In genomic region chr6:170269873-170270541, GRCh38 we compare ENCODE assay signal across 12 cellular contexts. TPM values are rescaled to one million over a fixed set of nuclear protein-coding genes. Genes with fewer than 3 reads are reported as not detected.
DNase-seq lines count a peak whose midpoint lies in the region; ATAC-seq, FAIRE-seq and TF ChIP-seq lines count a peak whose summit lies in the region.
"Had no signal": no experiment of that assay in that cellular context is flagged by ENCODE, and none has a peak within 500 bp of the region (broad histone marks: within the 10 kb centered on the region; RNA-seq: fewer than 3 reads in every experiment).

No MANE protein-coding gene starts in this region.

- no peak overlapping the region for H3K27ac Mint-ChIP-seq in CD8-positive, alpha-beta T cell
- no peak overlapping the region for H3K27ac Mint-ChIP-seq in endodermal cell
- H3K27ac Mint-ChIP-seq: activated naive CD8-positive, alpha-beta T cell treated with anti-CD3 and anti-CD28 coated beads for 36 hours; IgD-negative memory B cell had no signal

- CTCF ChIA-PET in CD8-positive, alpha-beta T cell (lab: Charles Lee), result no interaction called here
- CTCF ChIA-PET in HEK293 (lab: Yijun Ruan, JAX), result interaction anchor here (0.7 kb wide), 1 partner anchor 113 kb away, joined by 3 read pairs; no protein-coding TSS in a partner anchor

- H3K79me1 ChIP-seq in trophoblast cell (ENCODE audit: low read length), result no peaks in the 10 kb centered on the region

- H3K14ac ChIP-seq in trophoblast cell (ENCODE audit: low read length), result no peak overlapping the region

- no peak overlapping the region for H3K4ac ChIP-seq in trophoblast cell (ENCODE audit: low read depth, low read length)

- FAIRE-seq in RCC 7860 (lab: Jason Lieb, UNC), result no peak
- FAIRE-seq: GM12891, H54 had no signal

- H3K9me3 ChIP-seq in CD8-positive, alpha-beta T cell (ENCODE audit: low read length), result no peaks in the 10 kb centered on the region
- H3K9me3 ChIP-seq in HEK293 (ENCODE audit: control insufficient read depth, insufficient read depth, low read depth, low read length) (no peaks in the 10 kb centered on the region), endodermal cell (ENCODE audit: control insufficient read depth, low read length) (no peaks in the 10 kb centered on the region), trophoblast cell (ENCODE audit: insufficient read depth, low read depth, low read length) (no peaks in the 10 kb centered on the region), gastroesophageal sphincter (no peaks in the 10 kb centered on the region)

- no peak overlapping the region for H3K23ac ChIP-seq in trophoblast cell (ENCODE audit: low read length)

- POLR2A ChIA-PET in CD8-positive, alpha-beta T cell (lab: Charles Lee), result interaction anchor here (3.9 kb wide), 1 partner anchor 21 kb away, joined by 41 read pairs; the partner anchor contains the start of gene DLL1
- POLR2A ChIA-PET in HEK293 (lab: Yijun Ruan, JAX), result no interaction called here

- H3K4me2 ChIP-seq in trophoblast cell (ENCODE audit: low read length), result peak overlapping the region; percentile 41

- H3K4me1 ChIP-seq in CD8-positive, alpha-beta T cell (ENCODE audit: insufficient read depth, low read length), result peaks cover 25% of the 10 kb centered on the region
- H3K4me1 ChIP-seq in HEK293 (ENCODE audit: control insufficient read depth, insufficient read depth, low read length) (no peaks in the 10 kb centered on the region), endodermal cell (ENCODE audit: control insufficient read depth, insufficient read depth, low read length) (peaks cover 8% of the 10 kb centered on the region), trophoblast cell (ENCODE audit: control insufficient read depth in 1 of 2, insufficient read depth in 2 of 2, low read length in 2 of 2) (peaks cover 6 to 10% of the 10 kb centered on the region in 2 experiments), gastroesophageal sphincter (peaks cover 0 to 24% (median 5%) of the 10 kb centered on the region in 3 donors)

- H3K9ac ChIP-seq in endodermal cell (ENCODE audit: extremely low read depth, low read length, poor library complexity, severe bottlenecking) (no peak overlapping the region), trophoblast cell (ENCODE audit: low read length) (no peak overlapping the region)

- no peaks in the 10 kb centered on the region for H3K36me3 ChIP-seq in CD8-positive, alpha-beta T cell (ENCODE audit: insufficient read depth, low read length)
- H3K36me3 ChIP-seq in HEK293 (ENCODE audit: control insufficient read depth in 2 of 2, insufficient read depth in 1 of 2, low read length in 2 of 2) (no peaks in the 10 kb centered on the region), endodermal cell (ENCODE audit: control insufficient read depth, insufficient read depth, low read length) (no peaks in the 10 kb centered on the region), trophoblast cell (ENCODE audit: control insufficient read depth in 1 of 2, insufficient read depth in 2 of 2, low read length in 2 of 2) (no peaks in the 10 kb centered on the region), gastroesophageal sphincter (no peaks in the 10 kb centered on the region)

- no peak for TF ChIP-seq POLR2A in gastroesophageal sphincter (IDR thresholded peaks at IDR 0.05)

- peak overlapping the region; percentile 16 for H3K4me3 Mint-ChIP-seq in CD8-positive, alpha-beta T cell
- H3K4me3 Mint-ChIP-seq in endodermal cell, result no peak overlapping the region

- intact Hi-C loops in CD8-positive, alpha-beta T cell (cut with DNase I, micrococcal nuclease), result no loop called here

- H3K27ac ChIP-seq in CD8-positive, alpha-beta T cell (ENCODE audit: low read depth, low read length), result no peak overlapping the region
- H3K27ac ChIP-seq in HEK293 (ENCODE audit: extremely low read depth, low read depth, low read length) (no peak overlapping the region), endodermal cell (ENCODE audit: low read depth, low read length) (peak overlapping the region; percentile 9), trophoblast cell (ENCODE audit: low read depth, low read length) (no peak overlapping the region), gastroesophageal sphincter (no peak overlapping the region)

- no peak for TF ChIP-seq CTCF in CD8-positive, alpha-beta T cell (IDR thresholded peaks at IDR 0.05)
- TF ChIP-seq CTCF in HEK293 (tag by site-specific recombination; IDR thresholded peaks at IDR 0.05) (no peak), endodermal cell (conservative IDR thresholded peaks at IDR 0.05) (no peak), gastroesophageal sphincter (IDR thresholded peaks at IDR 0.05) (no peak)

- H3K9me3 Mint-ChIP-seq in CD8-positive, alpha-beta T cell, result no peaks in the 10 kb centered on the region
- H3K9me3 Mint-ChIP-seq in endodermal cell, result no peaks in the 10 kb centered on the region
- H3K9me3 Mint-ChIP-seq: IgD-negative memory B cell had no signal

- DNase-seq in CD8-positive, alpha-beta T cell, result no peak
- DNase-seq in endodermal cell, result no peak
- peak in 1 of 2 donors; percentile 12 for DNase-seq in trophoblast cell
- no peak for DNase-seq in RCC 7860 (ENCODE audit: low spot score)
- DNase-seq in hepatic stellate cell (ENCODE audit: low spot score), result no peak
- DNase-seq: activated naive CD8-positive, alpha-beta T cell treated with anti-CD3 and anti-CD28 coated beads for 36 hours; substantia nigra had no signal

- no peak overlapping the region for H2BK5ac ChIP-seq in trophoblast cell (ENCODE audit: low read depth, low read length, poor library complexity)

- no peaks in the 10 kb centered on the region for H3K79me2 ChIP-seq in trophoblast cell (ENCODE audit: control insufficient read depth, insufficient read depth, low read length, poor library complexity)

- no peak for TF ChIP-seq EP300 in gastroesophageal sphincter (IDR thresholded peaks at IDR 0.05)

- H3K27me3 Mint-ChIP-seq in CD8-positive, alpha-beta T cell (ENCODE audit: low read depth), result no peaks in the 10 kb centered on the region
- H3K27me3 Mint-ChIP-seq in endodermal cell (ENCODE audit: insufficient read depth), result peaks cover 26% of the 10 kb centered on the region
- H3K27me3 Mint-ChIP-seq: activated naive CD8-positive, alpha-beta T cell treated with anti-CD3 and anti-CD28 coated beads for 36 hours had no signal

- no peak overlapping the region for H2BK12ac ChIP-seq in trophoblast cell (ENCODE audit: low read length)

- H3K36me3 Mint-ChIP-seq in CD8-positive, alpha-beta T cell, result peaks cover 10% of the 10 kb centered on the region
- no peaks in the 10 kb centered on the region for H3K36me3 Mint-ChIP-seq in endodermal cell (ENCODE audit: low read depth)
- H3K36me3 Mint-ChIP-seq: IgD-negative memory B cell had no signal

- H4K8ac ChIP-seq in trophoblast cell (ENCODE audit: low read depth, low read length), result no peak overlapping the region

- H2AFZ ChIP-seq in trophoblast cell (ENCODE audit: insufficient read depth, low read length, poor library complexity), result no peak overlapping the region

- 89 to 90% methylated on average over 13 to 16 of the region's 16 CpGs for WGBS in endodermal cell (ENCODE audit: insufficient coverage in 1 of 2, insufficient read length in 1 of 2), 2 experiments
- WGBS in trophoblast cell (ENCODE audit: extremely low coverage, insufficient coverage, insufficient read length), result no CpG with 5 or more reads among the region's 16 CpGs
- 78 to 85% methylated on average over 14 to 16 of the region's 16 CpGs for WGBS in gastroesophageal sphincter (ENCODE audit: low coverage in 1 of 2), 2 donors

- H2BK120ac ChIP-seq in trophoblast cell (ENCODE audit: insufficient read depth, low read length, poor library complexity), result no peak overlapping the region

- no peak for ATAC-seq in CD8-positive, alpha-beta T cell
- no peak for ATAC-seq in gastroesophageal sphincter

- H3K4me1 Mint-ChIP-seq in CD8-positive, alpha-beta T cell (ENCODE audit: low read depth), result peaks cover 24% of the 10 kb centered on the region
- peaks cover 32% of the 10 kb centered on the region for H3K4me1 Mint-ChIP-seq in endodermal cell

- H3K18ac ChIP-seq in trophoblast cell (ENCODE audit: low read length), result no peak overlapping the region

- no peak overlapping the region for H2AK5ac ChIP-seq in trophoblast cell (ENCODE audit: low read length)

- H3K27me3 ChIP-seq in CD8-positive, alpha-beta T cell (ENCODE audit: insufficient read depth, low read length), result no peaks in the 10 kb centered on the region
- H3K27me3 ChIP-seq in endodermal cell (ENCODE audit: control insufficient read depth, insufficient read depth, low read length, poor library complexity, severe bottlenecking) (no peaks in the 10 kb centered on the region), trophoblast cell (ENCODE audit: insufficient read depth, low read length) (no peaks in the 10 kb centered on the region), gastroesophageal sphincter (peaks cover 13% of the 10 kb centered on the region)

- H4K91ac ChIP-seq in trophoblast cell (ENCODE audit: low read depth, low read length), result no peak overlapping the region

- no peak overlapping the region for H4K12ac ChIP-seq in trophoblast cell (ENCODE audit: low read depth, low read length)

- H3K4me3 ChIP-seq in CD8-positive, alpha-beta T cell (ENCODE audit: low read depth, low read length), result no peak overlapping the region
- H3K4me3 ChIP-seq in HEK293 (ENCODE audit: low read depth, low read length) (no peak overlapping the region), endodermal cell (ENCODE audit: low read length) (no peak overlapping the region), trophoblast cell (ENCODE audit: low read depth, low read length) (no peak overlapping the region), gastroesophageal sphincter (no peak overlapping the region)

TF ChIP-seq in HEK293, 187 proteins besides CTCF, POLR2A, EP300 and RAD21:
- 0 out of 2 replicates have a peak, but pooled peaks have one; percentile 3 for TF ChIP-seq SCRT2 (tag by site-specific recombination; IDR thresholded peaks at IDR 0.05)
- no peak for TF ChIP-seq ZBTB6 (tag by site-specific recombination; IDR thresholded peaks at IDR 0.05)

RNA-seq across cellular contexts. Expression of gene DLL1, which starts 20.9 kb away (rescaled TPM):
- 10 to 100 TPM; 17.8 to 19.9 TPM for total RNA-seq in CD8-positive, alpha-beta T cell
- 1 to 10 TPM; 3.1 to 3.6 TPM for total RNA-seq in endodermal cell
- 79.0 TPM for polyA plus RNA-seq in endodermal cell (2013, experiment 1 of 2)
- polyA plus RNA-seq in endodermal cell (2013, experiment 2 of 2), result 59.5 TPM
- 5.2 and 5.8 TPM in 2 replicates for polyA plus RNA-seq in trophoblast cell (2013)
- 10 to 100 TPM in 1 of 4 donors, 1 to 10 TPM in 3; 5.3 to 11.8 (median 6.5) TPM for total RNA-seq in gastroesophageal sphincter

RNA-seq across cellular contexts. Expression of gene FAM120B, which starts 36.6 kb away (rescaled TPM):
- 10 to 100 TPM; 24.0 to 25.3 TPM for total RNA-seq in CD8-positive, alpha-beta T cell
- total RNA-seq in endodermal cell (10 to 100 TPM; 25.7 to 27.5 TPM), gastroesophageal sphincter (10 to 100 TPM; 24.6 to 40.3 (median 31.9) TPM)
- polyA plus RNA-seq in endodermal cell (2013, experiment 1 of 2), result 21.6 TPM
- polyA plus RNA-seq in endodermal cell (2013, experiment 2 of 2), result 20.5 TPM
- 17.9 and 18.0 TPM in 2 replicates for polyA plus RNA-seq in trophoblast cell (2013)
